ENCODE assay signal across 8 cellular contexts in the genomic region with DNA sequence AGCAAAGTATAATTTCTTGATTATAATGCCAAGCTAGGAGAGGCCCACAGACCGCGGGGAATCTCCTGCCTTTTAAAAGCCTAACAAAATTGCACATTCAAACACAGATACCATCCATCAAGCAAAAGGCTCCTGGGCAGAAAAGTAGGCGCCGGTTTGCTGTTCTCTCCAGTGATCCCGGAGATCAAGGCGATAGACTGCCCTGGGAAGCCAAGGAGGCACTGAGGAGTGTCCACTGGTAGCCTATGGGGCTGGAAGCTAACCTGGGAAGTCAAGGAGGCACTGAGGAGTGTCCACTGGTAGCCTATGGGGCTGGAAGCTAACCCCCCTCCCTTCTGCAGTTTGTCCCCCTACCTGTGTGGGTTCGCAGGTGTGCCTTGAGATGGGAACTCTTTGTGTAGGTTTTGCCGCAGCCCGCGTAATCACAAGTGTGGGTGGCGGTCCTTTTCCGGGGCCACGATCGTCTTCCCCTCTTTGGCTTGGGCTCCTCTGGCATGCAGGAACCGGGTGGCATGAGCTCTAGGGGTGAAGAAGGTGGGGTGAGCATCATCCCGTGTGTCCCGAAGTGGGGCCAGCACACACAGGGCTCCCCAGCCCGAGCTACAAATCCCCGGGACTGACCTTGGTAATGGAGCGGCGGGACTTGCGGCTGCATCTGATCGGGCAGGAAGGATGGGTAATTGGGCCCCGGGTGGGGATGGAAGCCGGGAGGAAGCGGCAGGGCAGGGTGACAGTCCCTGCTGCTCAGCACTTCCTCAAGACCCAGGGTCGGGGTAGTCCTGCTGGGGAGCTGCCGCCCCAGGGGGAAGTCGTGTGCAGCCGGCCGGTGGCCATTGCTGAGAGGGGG. TPM values are rescaled to one million over a fixed set of nuclear protein-coding genes. Genes with fewer than 3 reads are reported as not detected.
DNase-seq lines count a peak whose midpoint lies in the region; ATAC-seq and TF ChIP-seq lines count a peak whose summit lies in the region.

No MANE protein-coding gene starts in this region.

- H3K9me3 Mint-ChIP-seq in memory B cell, result no peaks in the 10 kb centered on the region

- H3K27ac ChIP-seq in duodenal mucosa (ENCODE audit: low read depth, low read length) (no peak overlapping the region), thyroid gland (peak overlapping the region; percentile 88 to 91 (median 90))

- H3K27me3 Mint-ChIP-seq in memory B cell, result peaks cover 16% of the 10 kb centered on the region

- peak overlapping the region; percentile 91 to 93 for H3K9ac ChIP-seq in duodenal mucosa (ENCODE audit: low read depth in 1 of 2, low read length in 2 of 2)

- H3K4me3 ChIP-seq in duodenal mucosa (ENCODE audit: low read depth in 1 of 2, low read length in 2 of 2), result peak overlapping the region; percentile 81 to 90
- peak overlapping the region in 1 of 3 donors; percentile 53 for H3K4me3 ChIP-seq in thyroid gland (replicated peaks in 1 of 3)

- ATAC-seq in memory B cell (ENCODE audit: low read depth) (no peak), GM19035 (IDR thresholded peaks at IDR 0.05; ENCODE audit: unreplicated experiment) (no peak)

- DNase-seq in DMS53 (lab: John Stamatoyannopoulos, UW) (peak; percentile 34), DMS53 treated with DMSO at 0.1 percent for 48 hours (lab: John Stamatoyannopoulos, UW; ENCODE audit: unreplicated experiment) (no peak), memory B cell (ENCODE audit: low spot score in 2 of 2) (peak in 1 of 2 donors; percentile 10), thyroid gland (peak in 1 of 2 donors; percentile 5), DMS153 treated with DMSO at 0.1 percent for 48 hours (lab: John Stamatoyannopoulos, UW; ENCODE audit: unreplicated experiment) (no peak)
- no peak for DNase-seq in activated CD4-positive, alpha-beta T cell treated with anti-CD3 and anti-CD28 coated beads for 1 hour

- H3K36me3 ChIP-seq in duodenal mucosa (ENCODE audit: control insufficient read depth in 1 of 2, insufficient read depth in 2 of 2, low read length in 2 of 2) (peaks cover 7 to 18% of the 10 kb centered on the region in 2 donors), thyroid gland (no peaks in the 10 kb centered on the region)

- intact Hi-C loops in thyroid gland (cut with DNase I), result loop anchor here (10.0 kb wide), 1 partner anchor 258 kb away; no protein-coding TSS in a partner anchor

- H3K4me1 ChIP-seq in duodenal mucosa (ENCODE audit: control insufficient read depth in 1 of 2, insufficient read depth in 2 of 2, low read length in 2 of 2) (peaks cover 9 to 16% of the 10 kb centered on the region in 2 donors), thyroid gland (peaks cover 10 to 18% of the 10 kb centered on the region in 2 donors)

- H3K27me3 ChIP-seq in duodenal mucosa (ENCODE audit: control insufficient read depth in 1 of 2, insufficient read depth in 2 of 2, low read length in 2 of 2) (peaks cover 0 to 3% of the 10 kb centered on the region in 2 donors), thyroid gland (no peaks in the 10 kb centered on the region)

- peaks cover 6% of the 10 kb centered on the region for H3K4me1 Mint-ChIP-seq in memory B cell

- TF ChIP-seq POLR2A in thyroid gland (IDR thresholded peaks at IDR 0.05), result no peak

- TF ChIP-seq CTCF in thyroid gland (IDR thresholded peaks at IDR 0.05), result no peak

- no peaks in the 10 kb centered on the region for H3K9me3 ChIP-seq in duodenal mucosa (ENCODE audit: control insufficient read depth in 1 of 2, low read length in 2 of 2)
- no peaks in the 10 kb centered on the region for H3K9me3 ChIP-seq in thyroid gland

- H3K27ac Mint-ChIP-seq in memory B cell, result no peak overlapping the region

- no peaks in the 10 kb centered on the region for H3K36me3 Mint-ChIP-seq in memory B cell

- peak overlapping the region; percentile 39 for H3K4me3 Mint-ChIP-seq in memory B cell

- 51 to 62% methylated on average over 25 to 28 of the region's 31 CpGs for WGBS in thyroid gland, 2 donors

RNA-seq across cellular contexts. Expression of a gene that starts 2.7 kb away (rescaled TPM):
- 10 to 100 TPM; 24.9 to 56.6 (median 30.3) TPM for total RNA-seq in thyroid gland
